Comparison of ENCODE assay signal across 8 cellular contexts in the genomic region with DNA sequence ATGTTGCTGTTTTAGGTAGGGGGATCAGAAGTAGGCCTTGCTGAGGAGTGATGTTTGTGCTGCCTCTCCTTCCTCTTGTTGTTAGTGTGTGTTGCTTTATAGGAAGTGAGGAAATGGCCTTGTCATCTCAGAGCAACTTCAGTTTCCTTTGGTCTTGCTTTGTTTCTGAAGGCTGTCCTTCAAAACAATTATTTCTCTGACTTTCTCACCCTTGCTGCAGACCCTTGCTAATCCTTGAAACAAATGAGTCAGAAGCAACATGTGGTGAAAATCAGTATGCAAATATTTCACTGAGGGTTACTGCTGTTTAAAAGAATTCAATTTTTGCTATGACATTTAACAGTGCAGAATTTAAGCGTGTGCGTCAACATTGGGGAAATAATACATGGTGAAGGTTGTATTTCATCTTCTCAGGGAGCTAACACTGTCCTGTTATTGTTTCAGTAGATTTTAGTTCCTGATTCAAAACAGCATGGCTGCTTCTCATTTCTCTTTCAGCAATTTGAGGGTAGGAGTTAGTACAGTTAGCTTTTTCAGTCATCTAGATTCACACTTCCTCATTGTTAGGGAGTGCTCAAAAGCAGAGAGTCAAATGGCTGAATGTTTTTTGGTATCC. TPM values are rescaled to one million over a fixed set of nuclear protein-coding genes. Genes with fewer than 3 reads are reported as not detected.
DNase-seq lines count a peak whose midpoint lies in the region; ATAC-seq, FAIRE-seq and TF ChIP-seq lines count a peak whose summit lies in the region.

No MANE protein-coding gene starts in this region.

- TF ChIP-seq POLR2A in K562 (conservative IDR thresholded peaks at IDR 0.05) = no peak

- in situ Hi-C loops in K562 (cut with MboI) = no loop called here

- no peaks in the 10 kb centered on the region for H3K36me3 ChIP-seq in GM06990 (ENCODE audit: control insufficient read depth, insufficient read depth, low read length)
- H3K36me3 ChIP-seq in K562 (ENCODE audit: control insufficient read depth, insufficient read depth, low read length) = no peaks in the 10 kb centered on the region

- H3K4me3 ChIP-seq in GM06990 (replicated peaks; ENCODE audit: low read depth, low read length) (no peak overlapping the region), K562 (no peak overlapping the region)

- H3K36me3 Mint-ChIP-seq in stimulated activated effector memory CD8-positive, alpha-beta T cell treated with anti-CD3 and anti-CD28 coated beads, Interleukin-12 subunit alpha, Interleukin-12 subunit beta, amount 100 ng/mL, for 72 hours = no peaks in the 10 kb centered on the region

- FAIRE-seq in K562 (lab: Jason Lieb, UNC) = no peak
- FAIRE-seq in urothelium cell line (lab: Jason Lieb, UNC) = no peak

- peaks cover 10% of the 10 kb centered on the region for H3K4me1 Mint-ChIP-seq in stimulated activated effector memory CD8-positive, alpha-beta T cell treated with anti-CD3 and anti-CD28 coated beads, Interleukin-12 subunit alpha, Interleukin-12 subunit beta, amount 100 ng/mL, for 72 hours

- intact Hi-C loops in K562 (cut with micrococcal nuclease) = no loop called here

- no peak overlapping the region for H3K4me2 ChIP-seq in K562 (ENCODE audit: insufficient read depth, low read length)

- H3K9ac ChIP-seq in K562 (ENCODE audit: insufficient read depth in 1 of 2, low read depth in 2 of 2, low read length in 2 of 2) = no peak overlapping the region

- H3K27me3 ChIP-seq in GM06990 (replicated peaks; ENCODE audit: control insufficient read depth, insufficient read depth, low read length) (no peaks in the 10 kb centered on the region), K562 (ENCODE audit: control insufficient read depth in 2 of 2, insufficient read depth in 2 of 2, low read length in 2 of 2) (peaks cover 2 to 6% of the 10 kb centered on the region in 2 experiments; a peak in 3 of 5 replicates)

- H3K9me3 Mint-ChIP-seq in stimulated activated effector memory CD8-positive, alpha-beta T cell treated with anti-CD3 and anti-CD28 coated beads, Interleukin-12 subunit alpha, Interleukin-12 subunit beta, amount 100 ng/mL, for 72 hours = no peaks in the 10 kb centered on the region

- no peak overlapping the region for H3K4me3 Mint-ChIP-seq in stimulated activated effector memory CD8-positive, alpha-beta T cell treated with anti-CD3 and anti-CD28 coated beads, Interleukin-12 subunit alpha, Interleukin-12 subunit beta, amount 100 ng/mL, for 72 hours

- CTCF ChIA-PET in K562 (lab: Yijun Ruan, JAX; ENCODE audit: low intra/inter-chr PET ratio) = no interaction called here

- TF ChIP-seq EP300 in K562 (IDR thresholded peaks at IDR 0.05; ENCODE audit: low read length) = no peak

- no peaks in the 10 kb centered on the region for H4K20me1 ChIP-seq in K562 (replicated peaks; ENCODE audit: control insufficient read depth, insufficient read depth, low read length)

- peak; percentile 73 for DNase-seq in GM06990 (ENCODE audit: extremely low read depth, insufficient read length)
- no peak for DNase-seq in K562 (ENCODE audit: extremely low read depth in 1 of 4, low spot score in 3 of 4)
- no peak for DNase-seq in stimulated activated effector memory CD8-positive, alpha-beta T cell treated with anti-CD3 and anti-CD28 coated beads, Interleukin-12 subunit alpha, Interleukin-12 subunit beta, amount 100 ng/mL, for 72 hours (ENCODE audit: low spot score in 2 of 2)
- no peak for DNase-seq in COLO668 (lab: John Stamatoyannopoulos, UW; ENCODE audit: unreplicated experiment)
- no peak for DNase-seq in NCI-H146 treated with DMSO at 0.1 percent for 48 hours (lab: John Stamatoyannopoulos, UW; ENCODE audit: unreplicated experiment)
- no peak for DNase-seq in urothelium cell line (ENCODE audit: low spot score)

- no peaks in the 10 kb centered on the region for H3K9me3 ChIP-seq in K562 (replicated peaks; ENCODE audit: control insufficient read depth, insufficient read depth, low read depth, low read length)

- H3K9me1 ChIP-seq in K562 (ENCODE audit: control insufficient read depth, insufficient read depth, low read length) = no peaks in the 10 kb centered on the region

- peak overlapping the region; percentile 43 for H3K27ac Mint-ChIP-seq in stimulated activated effector memory CD8-positive, alpha-beta T cell treated with anti-CD3 and anti-CD28 coated beads, Interleukin-12 subunit alpha, Interleukin-12 subunit beta, amount 100 ng/mL, for 72 hours

- no peaks in the 10 kb centered on the region for H3K4me1 ChIP-seq in K562 (replicated peaks in 1 of 2; ENCODE audit: control insufficient read depth in 2 of 2, insufficient read depth in 2 of 2, low read length in 2 of 2)

- ATAC-seq in GM21423 (IDR thresholded peaks at IDR 0.05; ENCODE audit: unreplicated experiment) (peak; percentile 88), HG03571 (IDR thresholded peaks at IDR 0.05; ENCODE audit: unreplicated experiment) (peak; percentile 93), K562 (no peak)
- ATAC-seq in stimulated activated effector memory CD8-positive, alpha-beta T cell treated with anti-CD3 and anti-CD28 coated beads, Interleukin-12 subunit alpha, Interleukin-12 subunit beta, amount 100 ng/mL, for 72 hours = peak; percentile 72

- H2AFZ ChIP-seq in K562 (ENCODE audit: low read depth, low read length) = no peak overlapping the region

- no peaks in the 10 kb centered on the region for H3K79me2 ChIP-seq in K562 (ENCODE audit: control insufficient read depth, insufficient read depth, low read length)

- TF ChIP-seq CTCF in GM06990 (IDR thresholded peaks at IDR 0.05; ENCODE audit: insufficient read depth, low read length, poor library complexity, severe bottlenecking) = no peak
- TF ChIP-seq CTCF in K562 (IDR thresholded peaks at IDR 0.05 in 2 of 3, conservative IDR thresholded peaks at IDR 0.05 in 1 of 3; ENCODE audit: insufficient read depth in 2 of 3, low read depth in 1 of 3, low read length in 3 of 3) = no peak

- WGBS in K562 (ENCODE audit: insufficient coverage, low coverage, missing lambda C conversion rate) = 0% methylated on average over 2 of the region's 2 CpGs

- POLR2A ChIA-PET in K562 (lab: Yijun Ruan, JAX) = no interaction called here

- TF ChIP-seq RAD21 in K562 (CRISPR knock-in tag; conservative IDR thresholded peaks at IDR 0.05 in 1 of 2, IDR thresholded peaks at IDR 0.05 in 1 of 2) = no peak

- BruUV-seq in K562 (replicated peaks; lab: Mats Ljungman, UMichigan) = no TSS peak

- no peak overlapping the region for H3K27ac ChIP-seq in K562 (ENCODE audit: extremely low read depth, low read depth, low read length)

TF ChIP-seq in K562, 482 proteins besides CTCF, POLR2A, EP300 and RAD21:
- TF ChIP-seq ZNF764 (CRISPR knock-in tag; IDR thresholded peaks at IDR 0.05; ENCODE audit: low read depth) (no peak), SPI1 (IDR thresholded peaks at IDR 0.05; ENCODE audit: borderline replicate concordance, low read depth, low read length) (0 out of 2 replicates have a peak, but pooled peaks have one; percentile 36), FOXA1 (IDR thresholded peaks at IDR 0.05; ENCODE audit: borderline replicate concordance) (no peak), PRPF4 (IDR thresholded peaks at IDR 0.05; ENCODE audit: insufficient read depth, low read depth, low read length, poor library complexity, severe bottlenecking) (no peak)

RNA-seq across cellular contexts. Expression of a gene that starts 13.8 kb away (rescaled TPM):
- not detected in 2 replicates for total RNA-seq in K562 (2011; cell fraction: chromatin; rRNA removed; ENCODE audit: low replicate concordance)
- not detected in 2 replicates for total RNA-seq in K562 (2011; cell fraction: nucleolus; rRNA removed)
- not detected in 2 replicates for total RNA-seq in K562 (2011; cell fraction: nucleoplasm; rRNA removed)
- not detected in 2 replicates for total RNA-seq in K562 (2014; rRNA removed)
- total RNA-seq in K562 (2014; rRNA removed; fragmentation: Illumina TruSeq; extraction: Trizol) = not detected in 2 replicates
- total RNA-seq in K562 (2015; rRNA removed; fragmentation: Illumina TruSeq; extraction: Trizol) = not detected in 2 replicates
- total RNA-seq in K562 (2021) = not detected in 2 replicates
- 0.01 TPM in 1 of 2 replicates, not detected in the other for polyA plus RNA-seq in K562 (2011; rRNA removed)
- not detected in 2 replicates for polyA plus RNA-seq in K562 (2011; cell fraction: cytosol; rRNA removed)
- not detected in 2 replicates for polyA plus RNA-seq in K562 (2011; cell fraction: nucleus; rRNA removed)
- 0.03 and 0.07 TPM in 2 replicates for polyA plus RNA-seq in K562 (2012)
- polyA plus RNA-seq in K562 (2014; fragmentation: Illumina TruSeq; extraction: Trizol) = not detected in 2 replicates
- under 1 TPM in 1 of 2 experiments, not detected in 1; 0.01 TPM for polyA plus RNA-seq in K562 (2014; fragmentation: Nextera tagmentation; extraction: Ambion mirVana)
- polyA plus RNA-seq in K562 (2014; rRNA removed) = not detected in 2 replicates
- not detected in 2 replicates for polyA minus RNA-seq in K562 (2011; rRNA and poly(A)+ RNA removed)
- polyA minus RNA-seq in K562 (2011; cell fraction: cytosol; rRNA and poly(A)+ RNA removed) = not detected in 2 replicates
- not detected in 2 replicates for polyA minus RNA-seq in K562 (2011; cell fraction: nucleus; rRNA and poly(A)+ RNA removed)
